ENCODE assay signal across 8 cellular contexts in genomic region chr5:36690041-36690941, GRCh38.
A peak's percentile ranks its signal among the peaks of the same experiment; 100 is the strongest.
DNase-seq lines count a peak whose midpoint lies in the region; ATAC-seq and TF ChIP-seq lines count a peak whose summit lies in the region.

No MANE protein-coding gene starts in this region.

- ATAC-seq in CD8-positive, alpha-beta T cell = peak; percentile 91
- ATAC-seq in GM19455 (IDR thresholded peaks at IDR 0.05; ENCODE audit: unreplicated experiment) = peak; percentile 89
- peak; percentile 77 for ATAC-seq in HG03571 (IDR thresholded peaks at IDR 0.05; ENCODE audit: unreplicated experiment)

- CTCF ChIA-PET in CD8-positive, alpha-beta T cell (lab: Charles Lee) = interaction anchor here (0.5 to 2.0 kb wide), 18 partner anchors 8 to 443 kb away, joined by 3 to 9 read pairs (median 4); no protein-coding TSS in a partner anchor

- peak; percentile 21 to 73 (median 55) for DNase-seq in CD8-positive, alpha-beta T cell
- peak; percentile 93 to 96 for DNase-seq in NOMO-1 (lab: John Stamatoyannopoulos, UW; ENCODE audit: unreplicated experiment in 2 of 2)
- DNase-seq in activated CD8-positive, alpha-beta memory T cell treated with anti-CD3 and anti-CD28 coated beads, Interleukin-2, amount 50 U/mL, for 48 hours = peak; percentile 87
- peak; percentile 50 for DNase-seq in epidermal melanocyte (ENCODE audit: insufficient read length, low spot score)
- DNase-seq in mesothelial cell of epicardium (ENCODE audit: low spot score in 2 of 2, unreplicated experiment in 2 of 2) = peak; percentile 56 to 87
- DNase-seq in stimulated activated CD8-positive, alpha-beta memory T cell treated with anti-CD3 and anti-CD28 coated beads, Interleukin-15, amount 100 ng/mL, for 24 hours (ENCODE audit: low read depth) = peak; percentile 32

- peak; percentile 75 for TF ChIP-seq CTCF in CD8-positive, alpha-beta T cell (IDR thresholded peaks at IDR 0.05)
- peak; percentile 91 for TF ChIP-seq CTCF in mesothelial cell of epicardium (IDR thresholded peaks at IDR 0.05; ENCODE audit: unreplicated experiment)

- H3K36me3 ChIP-seq in CD8-positive, alpha-beta T cell (ENCODE audit: insufficient read depth, low read length) = no peaks in the 10 kb centered on the region

- no peaks in the 10 kb centered on the region for H3K9me3 ChIP-seq in CD8-positive, alpha-beta T cell (ENCODE audit: low read length)

- peak overlapping the region; percentile 19 for H3K27ac ChIP-seq in CD8-positive, alpha-beta T cell (ENCODE audit: low read depth, low read length)

- POLR2A ChIA-PET in CD8-positive, alpha-beta T cell (lab: Charles Lee) = interaction anchor here (0.6 kb wide), 1 partner anchor 17 kb away, joined by 4 read pairs; no protein-coding TSS in a partner anchor

- no peaks in the 10 kb centered on the region for H3K27me3 ChIP-seq in CD8-positive, alpha-beta T cell (ENCODE audit: insufficient read depth, low read length)

- H3K4me3 Mint-ChIP-seq in CD8-positive, alpha-beta T cell = peak overlapping the region; percentile 90
- H3K4me3 Mint-ChIP-seq in mesothelial cell of epicardium = peak overlapping the region; percentile 77

- H3K27me3 Mint-ChIP-seq in CD8-positive, alpha-beta T cell (ENCODE audit: low read depth) = peaks cover 28% of the 10 kb centered on the region
- no peaks in the 10 kb centered on the region for H3K27me3 Mint-ChIP-seq in mesothelial cell of epicardium (ENCODE audit: low read depth)

- H3K36me3 Mint-ChIP-seq in CD8-positive, alpha-beta T cell = no peaks in the 10 kb centered on the region
- peaks cover 11% of the 10 kb centered on the region for H3K36me3 Mint-ChIP-seq in mesothelial cell of epicardium

- H3K9me3 Mint-ChIP-seq in CD8-positive, alpha-beta T cell = no peaks in the 10 kb centered on the region
- no peaks in the 10 kb centered on the region for H3K9me3 Mint-ChIP-seq in mesothelial cell of epicardium

- peak overlapping the region; percentile 68 for H3K4me3 ChIP-seq in CD8-positive, alpha-beta T cell (ENCODE audit: low read depth, low read length)

- intact Hi-C loops in CD8-positive, alpha-beta T cell (cut with DNase I, micrococcal nuclease) = loop anchor here in 1 of 2 experiments (5.0 to 10.0 kb wide), 2 partner anchors 423 to 615 kb away; no protein-coding TSS in a partner anchor

- H3K27ac Mint-ChIP-seq in CD8-positive, alpha-beta T cell = no peak overlapping the region
- H3K27ac Mint-ChIP-seq in mesothelial cell of epicardium = peak overlapping the region; percentile 78

- peaks cover 17% of the 10 kb centered on the region for H3K4me1 Mint-ChIP-seq in CD8-positive, alpha-beta T cell (ENCODE audit: low read depth)
- H3K4me1 Mint-ChIP-seq in mesothelial cell of epicardium = peaks cover 20% of the 10 kb centered on the region

- H3K4me1 ChIP-seq in CD8-positive, alpha-beta T cell (ENCODE audit: insufficient read depth, low read length) = peaks cover 11% of the 10 kb centered on the region

Comparison
In these comparisons a context has a peak if more than half of its experiments do, and no peak if none do; other contexts are left out.
1. Peak in every context shown above with its lines: DNase-seq, ATAC-seq, H3K4me3 ChIP-seq and H3K27ac ChIP-seq.
2. DNase-seq: peak in every context shown above with its lines; median percentile 94 in NOMO-1; 87 in activated CD8-positive, alpha-beta memory T cell treated with anti-CD3 and anti-CD28 coated beads, Interleukin-2, amount 50 U/mL, for 48 hours; 72 in mesothelial cell of epicardium; 55 in CD8-positive, alpha-beta T cell; 50 in epidermal melanocyte; 32 in stimulated activated CD8-positive, alpha-beta memory T cell treated with anti-CD3 and anti-CD28 coated beads, Interleukin-15, amount 100 ng/mL, for 24 hours.